Comparison of ENCODE assay signal across 9 cellular contexts in the genomic region with DNA sequence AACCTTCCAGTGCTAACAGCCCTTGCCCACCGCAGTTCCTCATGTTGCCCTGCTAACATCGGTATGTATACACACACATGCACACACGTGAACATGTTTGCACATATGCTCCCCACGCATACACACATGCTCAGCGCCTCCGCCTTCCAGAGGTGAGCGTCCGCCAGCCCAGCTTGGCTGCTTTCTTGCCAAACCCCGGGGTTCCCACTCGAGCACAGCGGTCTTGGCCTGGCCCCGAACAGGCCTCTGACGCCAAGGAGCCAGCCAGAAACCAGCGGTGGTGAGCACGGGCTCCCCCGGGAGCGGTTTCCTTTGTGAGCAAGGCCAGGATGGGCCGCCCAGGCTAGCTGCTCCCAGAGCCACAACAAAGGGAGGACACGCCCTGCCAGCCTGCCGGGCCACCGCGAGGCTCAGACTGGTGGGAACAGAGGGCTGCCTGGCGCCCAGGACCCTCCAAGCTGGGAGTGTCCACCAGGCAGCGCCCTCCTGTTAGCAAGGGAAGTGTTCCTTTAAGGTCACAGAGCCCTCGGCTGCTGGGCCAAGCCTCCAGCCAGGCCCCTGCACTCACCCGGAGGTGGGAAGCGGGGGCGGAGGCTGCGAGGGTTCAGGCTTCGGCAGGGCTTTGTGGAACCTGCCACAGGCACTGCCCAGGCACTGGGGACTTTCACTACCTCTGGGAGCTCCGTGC.
DNase-seq lines count a peak whose midpoint lies in the region; ATAC-seq and TF ChIP-seq lines count a peak whose summit lies in the region.
"Had no signal": no experiment of that assay in that cellular context is flagged by ENCODE, and none has a peak within 500 bp of the region (broad histone marks: within the 10 kb centered on the region; RNA-seq: fewer than 3 reads in every experiment).

No MANE protein-coding gene starts in this region.

- no peaks in the 10 kb centered on the region for H3K36me3 ChIP-seq in GM23248 (ENCODE audit: low read depth)
- H3K36me3 ChIP-seq in RWPE2 (ENCODE audit: low read depth), result no peaks in the 10 kb centered on the region
- H3K36me3 ChIP-seq in psoas muscle (ENCODE audit: insufficient read depth in 1 of 2, low read depth in 1 of 2), result no peaks in the 10 kb centered on the region
- H3K36me3 ChIP-seq: vagina had no signal

- H3K9me3 ChIP-seq in GM23248 (ENCODE audit: low read depth), result no peaks in the 10 kb centered on the region
- H3K9me3 ChIP-seq in RWPE2 (ENCODE audit: severe bottlenecking), result no peaks in the 10 kb centered on the region
- peaks cover 5% of the 10 kb centered on the region for H3K9me3 ChIP-seq in psoas muscle
- H3K9me3 ChIP-seq: vagina had no signal

- DNase-seq in GM23248, result peak; percentile 82
- DNase-seq in RWPE2 (ENCODE audit: low spot score), result no peak
- DNase-seq in Right ventricle myocardium inferior (ENCODE audit: missing footprints), result peak; percentile 86
- DNase-seq in psoas muscle, result peak; percentile 65 to 77
- DNase-seq in central memory CD4-positive, alpha-beta T cell, result no peak
- DNase-seq in cerebellar nuclear complex (lab: John Stamatoyannopoulos, UW), result no peak

- no peak overlapping the region for H3K27ac ChIP-seq in GM23248
- H3K27ac ChIP-seq in RWPE2 (ENCODE audit: poor library complexity, severe bottlenecking), result no peak overlapping the region
- H3K27ac ChIP-seq in psoas muscle, result peak overlapping the region; percentile 33
- H3K27ac ChIP-seq: vagina had no signal

- H3K27me3 ChIP-seq in GM23248 (replicated peaks; ENCODE audit: insufficient read depth), result no peaks in the 10 kb centered on the region
- H3K27me3 ChIP-seq in RWPE2 (ENCODE audit: insufficient read depth, poor library complexity, severe bottlenecking), result no peaks in the 10 kb centered on the region
- peaks cover 0 to 11% (median 4%) of the 10 kb centered on the region in 3 donors for H3K27me3 ChIP-seq in psoas muscle (ENCODE audit: insufficient read depth in 3 of 3, low read length in 2 of 3)
- H3K27me3 ChIP-seq: vagina had no signal

- peak overlapping the region; percentile 3; the same call in 1 of the 2 replicates for H3K9ac ChIP-seq in GM23248

- H3K4me3 ChIP-seq in GM23248 (no peak overlapping the region), RWPE2 (ENCODE audit: severe bottlenecking) (no peak overlapping the region), psoas muscle (peak overlapping the region; percentile 25)
- H3K4me3 ChIP-seq: vagina had no signal

- no peaks in the 10 kb centered on the region for H3K79me2 ChIP-seq in GM23248 (ENCODE audit: insufficient read depth)

- WGBS in GM23248 (ENCODE audit: low coverage in 1 of 2, low lambda C conversion rate in 2 of 2, missing lambda C conversion rate in 2 of 2), 2 experiments, result 17 to 19% methylated on average over 30 to 31 of the region's 31 CpGs
- 28 to 40% (median 29%) methylated on average over 31 of the region's 31 CpGs for WGBS in psoas muscle, 3 donors

- H2AFZ ChIP-seq in GM23248, result peak overlapping the region; percentile 11

- H3F3A ChIP-seq in GM23248 (ENCODE audit: insufficient read depth), result no peaks in the 10 kb centered on the region

- H3K9me2 ChIP-seq in GM23248 (ENCODE audit: insufficient read depth), result no peaks in the 10 kb centered on the region

- peak overlapping the region; percentile 22 for H3K4me2 ChIP-seq in GM23248 (ENCODE audit: unreplicated experiment)

- H4K20me1 ChIP-seq in GM23248 (ENCODE audit: insufficient read depth), result no peaks in the 10 kb centered on the region

- intact Hi-C loops in Right ventricle myocardium inferior (cut with DNase I), result loop anchor here (1.0 to 10.0 kb wide), 5 partner anchors 36 to 340 kb away; a partner anchor contains a TSS
- intact Hi-C loops in psoas muscle (cut with DNase I), result loop anchor here in 1 of 2 donors (2.0 to 5.0 kb wide), 2 partner anchors 66 to 337 kb away; a partner anchor contains a TSS

- peak; percentile 5 for TF ChIP-seq CTCF in RWPE2 (IDR thresholded peaks at IDR 0.05; ENCODE audit: poor library complexity, severe bottlenecking)
- no peak for TF ChIP-seq CTCF in psoas muscle (IDR thresholded peaks at IDR 0.05)

- in situ Hi-C loops in GM23248 (cut with MboI), result no loop called here

- ATAC-seq in RWPE2 (ENCODE audit: low read depth) (peak; percentile 26; the same call in 1 of the 3 replicates), Right ventricle myocardium inferior (peak; percentile 68), psoas muscle (peak in 3 of 4 donors; percentile 56 to 70 (median 56)), HG02884 (IDR thresholded peaks at IDR 0.05; ENCODE audit: unreplicated experiment) (no peak), GM19324 (IDR thresholded peaks at IDR 0.05; ENCODE audit: low FRiP score, unreplicated experiment) (no peak)

- H3K4me1 ChIP-seq in GM23248 (ENCODE audit: insufficient read depth) (0 out of 2 replicates have a peak, but pooled peaks cover 4% of the 10 kb centered on the region), RWPE2 (ENCODE audit: insufficient read depth, poor library complexity, severe bottlenecking) (peaks cover 2% of the 10 kb centered on the region), psoas muscle (no peaks in the 10 kb centered on the region)

Comparison
In these comparisons a context has a peak if more than half of its experiments do, and no peak if none do; other contexts are left out.
1. DNase-seq: peak in GM23248 (single experiment), Right ventricle myocardium inferior (single experiment) and psoas muscle (2 of 2); none in RWPE2 (single experiment), central memory CD4-positive, alpha-beta T cell (single experiment) and cerebellar nuclear complex (0 of 2).
2. ATAC-seq: peak in RWPE2 (single experiment), Right ventricle myocardium inferior (single experiment) and psoas muscle (3 of 4); none in HG02884 (single experiment) and GM19324 (single experiment).